ENCODE assay signal across 1 cellular context in the genomic region with DNA sequence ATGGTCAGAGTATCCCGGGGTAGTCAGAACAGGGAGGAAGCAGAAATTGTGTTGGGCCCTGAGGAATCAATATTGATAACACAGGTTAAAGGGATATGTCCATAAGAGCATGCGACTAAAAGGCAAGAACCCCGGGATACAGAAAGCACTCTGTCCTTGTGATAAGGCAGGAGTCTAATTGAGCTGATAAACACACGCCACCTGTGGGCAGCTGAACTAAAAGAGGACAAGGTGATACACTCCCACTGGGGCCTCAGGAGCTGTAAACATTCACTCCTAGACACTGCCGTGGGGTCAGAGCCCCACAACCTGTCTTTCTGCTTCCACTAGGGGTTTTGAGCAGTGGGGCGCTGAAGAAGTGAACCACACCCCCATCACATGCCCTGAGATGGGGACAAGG.
TF ChIP-seq lines count a peak whose summit lies in the region.

No MANE protein-coding gene starts in this region.

TF ChIP-seq in Ishikawa, 13 proteins besides CTCF, POLR2A, EP300 and RAD21 (continued from another document):
- TF ChIP-seq, protein P1, sequence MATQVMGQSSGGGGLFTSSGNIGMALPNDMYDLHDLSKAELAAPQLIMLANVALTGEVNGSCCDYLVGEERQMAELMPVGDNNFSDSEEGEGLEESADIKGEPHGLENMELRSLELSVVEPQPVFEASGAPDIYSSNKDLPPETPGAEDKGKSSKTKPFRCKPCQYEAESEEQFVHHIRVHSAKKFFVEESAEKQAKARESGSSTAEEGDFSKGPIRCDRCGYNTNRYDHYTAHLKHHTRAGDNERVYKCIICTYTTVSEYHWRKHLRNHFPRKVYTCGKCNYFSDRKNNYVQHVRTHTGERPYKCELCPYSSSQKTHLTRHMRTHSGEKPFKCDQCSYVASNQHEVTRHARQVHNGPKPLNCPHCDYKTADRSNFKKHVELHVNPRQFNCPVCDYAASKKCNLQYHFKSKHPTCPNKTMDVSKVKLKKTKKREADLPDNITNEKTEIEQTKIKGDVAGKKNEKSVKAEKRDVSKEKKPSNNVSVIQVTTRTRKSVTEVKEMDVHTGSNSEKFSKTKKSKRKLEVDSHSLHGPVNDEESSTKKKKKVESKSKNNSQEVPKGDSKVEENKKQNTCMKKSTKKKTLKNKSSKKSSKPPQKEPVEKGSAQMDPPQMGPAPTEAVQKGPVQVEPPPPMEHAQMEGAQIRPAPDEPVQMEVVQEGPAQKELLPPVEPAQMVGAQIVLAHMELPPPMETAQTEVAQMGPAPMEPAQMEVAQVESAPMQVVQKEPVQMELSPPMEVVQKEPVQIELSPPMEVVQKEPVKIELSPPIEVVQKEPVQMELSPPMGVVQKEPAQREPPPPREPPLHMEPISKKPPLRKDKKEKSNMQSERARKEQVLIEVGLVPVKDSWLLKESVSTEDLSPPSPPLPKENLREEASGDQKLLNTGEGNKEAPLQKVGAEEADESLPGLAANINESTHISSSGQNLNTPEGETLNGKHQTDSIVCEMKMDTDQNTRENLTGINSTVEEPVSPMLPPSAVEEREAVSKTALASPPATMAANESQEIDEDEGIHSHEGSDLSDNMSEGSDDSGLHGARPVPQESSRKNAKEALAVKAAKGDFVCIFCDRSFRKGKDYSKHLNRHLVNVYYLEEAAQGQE (IDR thresholded peaks at IDR 0.05; ENCODE audit: low read depth): no peak
- TF ChIP-seq TAF1 (IDR thresholded peaks at IDR 0.05; ENCODE audit: low read depth): no peak
- TF ChIP-seq EGR1 (IDR thresholded peaks at IDR 0.05): no peak
